Comparison of ENCODE assay signal across 32 cellular contexts in genomic region chr2:62784341-62784740, GRCh38.
DNase-seq lines count a peak whose midpoint lies in the region; ATAC-seq, FAIRE-seq and TF ChIP-seq lines count a peak whose summit lies in the region.
"Had no signal": no experiment of that assay in that cellular context is flagged by ENCODE, and none has a peak within 500 bp of the region (broad histone marks: within the 10 kb centered on the region; RNA-seq: fewer than 3 reads in every experiment).

No MANE protein-coding gene starts in this region.

- H3K36me3 ChIP-seq in HepG2 (replicated peaks in 1 of 2; ENCODE audit: control insufficient read depth in 1 of 2, insufficient read depth in 2 of 2, low read length in 2 of 2) = peaks cover 19 to 58% of the 10 kb centered on the region in 2 experiments
- no peaks in the 10 kb centered on the region for H3K36me3 ChIP-seq in right lobe of liver
- no peaks in the 10 kb centered on the region for H3K36me3 ChIP-seq in subcutaneous abdominal adipose tissue (ENCODE audit: control insufficient read depth in 5 of 5, insufficient read depth in 5 of 5, low read length in 5 of 5)
- H3K36me3 ChIP-seq: BE2C had no signal

- no peak overlapping the region for H3K4me2 ChIP-seq in HepG2 (ENCODE audit: low read depth, low read length)
- H3K4me2 ChIP-seq: BLaER1; BLaER1 treated with 17β-estradiol and CSF1 and Interleukin-3, amounts not matched to agents 10 nM and 100 nM had no signal

- H3K9me3 ChIP-seq in HepG2 (ENCODE audit: low read length) (peaks cover 24% of the 10 kb centered on the region), right lobe of liver (no peaks in the 10 kb centered on the region), subcutaneous abdominal adipose tissue (ENCODE audit: control insufficient read depth in 5 of 5, low read length in 5 of 5) (peaks cover 0 to 3% (median 0%) of the 10 kb centered on the region in 5 donors)
- H3K9me3 ChIP-seq: BE2C had no signal

- no peak overlapping the region for H3K27ac ChIP-seq in HepG2 (ENCODE audit: extremely low read length, insufficient read depth, low read length)
- no peak overlapping the region for H3K27ac ChIP-seq in right lobe of liver
- peak overlapping the region; percentile 78 for H3K27ac ChIP-seq in epithelial cell of prostate
- H3K27ac ChIP-seq in subcutaneous abdominal adipose tissue (ENCODE audit: low read depth, low read length) = peak overlapping the region; percentile 65
- H3K27ac ChIP-seq: 22Rv1; BLaER1; BLaER1 treated with 17β-estradiol and CSF1 and Interleukin-3, amounts not matched to agents 10 nM and 100 nM; C4-2B had no signal

- ATAC-seq in HepG2 (no peak), right lobe of liver (no peak)
- ATAC-seq: A549; CD8-positive, alpha-beta T cell had no signal

- no peak for TF ChIP-seq EP300 in HepG2 (IDR thresholded peaks at IDR 0.05; ENCODE audit: low read depth in 2 of 2, low read length in 2 of 2)
- no peak for TF ChIP-seq EP300 in HepG2 (CRISPR knock-in tag; IDR thresholded peaks at IDR 0.05; ENCODE audit: borderline replicate concordance)

- H3K79me2 ChIP-seq in HepG2 (ENCODE audit: insufficient read depth, low read length) = peaks cover 88% of the 10 kb centered on the region

- H4K20me1 ChIP-seq in HepG2 (ENCODE audit: insufficient read depth, low read length) = peaks cover 42% of the 10 kb centered on the region
- H4K20me1 ChIP-seq: BLaER1 treated with 17β-estradiol and CSF1 and Interleukin-3, amounts not matched to agents 10 nM and 100 nM had no signal

- no peak for DNase-seq in HepG2 (ENCODE audit: low spot score)
- DNase-seq in right lobe of liver = no peak
- DNase-seq in epithelial cell of prostate (ENCODE audit: low read depth, low spot score) = no peak
- no peak for DNase-seq in GM12891 (ENCODE audit: insufficient read length, low spot score)
- no peak for DNase-seq in anterior cingulate cortex (lab: John Stamatoyannopoulos, UW)
- DNase-seq: 8988T; ACHN; AML-193; BE2C; C1 segment of cervical spinal cord; Caco-2; Calu3; CD4-positive, alpha-beta memory T cell; CD4-positive, alpha-beta T cell; CD4-positive, CD25-positive, alpha-beta regulatory T cell; CD8-positive, alpha-beta memory T cell; CD8-positive, alpha-beta T cell; COR-L47; DMS 273 treated with DMSO at 0.1 percent for 48 hours; DMS153; DMS53; DMS79; DMS79 treated with DMSO at 0.1 percent for 48 hours; DND-41; EL had no signal

- no peak for TF ChIP-seq RAD21 in HepG2 (CRISPR knock-in tag; IDR thresholded peaks at IDR 0.05)

- H3K4me1 ChIP-seq in HepG2 (ENCODE audit: insufficient read depth, low read length) (peaks cover 38% of the 10 kb centered on the region), right lobe of liver (peaks cover 0 to 19% (median 5%) of the 10 kb centered on the region in 4 donors), subcutaneous abdominal adipose tissue (ENCODE audit: control insufficient read depth in 5 of 5, insufficient read depth in 5 of 5, low read length in 5 of 5) (peaks cover 0 to 39% (median 24%) of the 10 kb centered on the region in 5 donors)
- H3K4me1 ChIP-seq: BE2C, BLaER1, Caco-2 had no signal

- WGBS in HepG2 (ENCODE audit: low lambda C conversion rate) = 62% methylated on average over 2 of the region's 2 CpGs
- 63% methylated on average over 2 of the region's 2 CpGs for WGBS in right lobe of liver (ENCODE audit: insufficient coverage, low coverage, low lambda C conversion rate, missing lambda C conversion rate)

- no TSS peak for BruUV-seq in HepG2 (replicated peaks; lab: Mats Ljungman, UMichigan)

- intact Hi-C loops in HepG2 (cut with micrococcal nuclease; ENCODE audit: unreplicated experiment) (loop anchor here (10.0 kb wide), 1 partner anchor 520 kb away; no protein-coding TSS in a partner anchor), right lobe of liver (cut with DNase I) (no loop called here)

- H3K27me3 ChIP-seq in HepG2 (ENCODE audit: control insufficient read depth in 1 of 2, insufficient read depth in 2 of 2, low read length in 2 of 2) (no peaks in the 10 kb centered on the region), right lobe of liver (no peaks in the 10 kb centered on the region), subcutaneous abdominal adipose tissue (ENCODE audit: control insufficient read depth in 5 of 5, insufficient read depth in 4 of 5, low read length in 5 of 5) (no peaks in the 10 kb centered on the region)
- H3K27me3 ChIP-seq: BE2C; BLaER1; BLaER1 treated with 17β-estradiol and CSF1 and Interleukin-3, amounts not matched to agents 10 nM and 100 nM had no signal

- FAIRE-seq in HepG2 (lab: Jason Lieb, UNC) = no peak
- no peak for FAIRE-seq in GM12891 (lab: Jason Lieb, UNC)
- FAIRE-seq: A549, D721Med had no signal

- in situ Hi-C loops in HepG2 (cut with HindIII; ENCODE audit: extremely low pct_ligation_motif_present, low pct_unique_long_range_greater_than_20kb) = no loop called here

- TF ChIP-seq CTCF in HepG2 (CRISPR knock-in tag; IDR thresholded peaks at IDR 0.05) (no peak), right lobe of liver (IDR thresholded peaks at IDR 0.05) (no peak)

- H2AFZ ChIP-seq in HepG2 (ENCODE audit: low read length) = no peak overlapping the region

- no peak for TF ChIP-seq POLR2A in HepG2 (IDR thresholded peaks at IDR 0.05; ENCODE audit: insufficient read depth in 1 of 2, low read depth in 2 of 2, low read length in 2 of 2)
- TF ChIP-seq POLR2A in right lobe of liver (IDR thresholded peaks at IDR 0.05) = no peak
- no peak for TF ChIP-seq POLR2A in GM12891 (IDR thresholded peaks at IDR 0.05; ENCODE audit: low read depth, low read length)

- CTCF ChIA-PET in HepG2 (lab: Yijun Ruan, JAX; ENCODE audit: low intra/inter-chr PET ratio, low total read pairs) = no interaction called here

- no peak overlapping the region for H3K4me3 ChIP-seq in HepG2 (replicated peaks in 1 of 3; ENCODE audit: insufficient read depth in 1 of 3, low read depth in 2 of 3, low read length in 3 of 3)
- no peak overlapping the region for H3K4me3 ChIP-seq in right lobe of liver
- H3K4me3 ChIP-seq in subcutaneous abdominal adipose tissue (ENCODE audit: low read depth in 1 of 5, low read length in 5 of 5) = no peak overlapping the region
- H3K4me3 ChIP-seq: A549; BLaER1; BLaER1 treated with 17β-estradiol and CSF1 and Interleukin-3, amounts not matched to agents 10 nM and 100 nM had no signal

- H3K9ac ChIP-seq in HepG2 (ENCODE audit: insufficient read depth, low read depth, low read length) = no peak overlapping the region
- peak overlapping the region in 1 of 5 donors; percentile 19 for H3K9ac ChIP-seq in subcutaneous abdominal adipose tissue (ENCODE audit: low read length in 5 of 5)
- H3K9ac ChIP-seq: BLaER1; BLaER1 treated with 17β-estradiol and CSF1 and Interleukin-3, amounts not matched to agents 10 nM and 100 nM had no signal

- POLR2A ChIA-PET in HepG2 (lab: Yijun Ruan, JAX) = no interaction called here

TF ChIP-seq in HepG2, 621 proteins besides CTCF, POLR2A, EP300 and RAD21:
- no peak for TF ChIP-seq MAFF (IDR thresholded peaks at IDR 0.05; ENCODE audit: low read depth, low read length)
- TF ChIP-seq RBM22 (optimal IDR thresholded peaks at IDR 0.05; ENCODE audit: low read length) = peak; percentile 97

TF ChIP-seq in GM12891, 5 proteins besides CTCF, POLR2A, EP300 and RAD21:
- TF ChIP-seq TAF1 (IDR thresholded peaks at IDR 0.05; ENCODE audit: low read depth, low read length) (no peak), PAX5 (IDR thresholded peaks at IDR 0.05; ENCODE audit: insufficient read depth, low read length, severe bottlenecking) (no peak), POU2F2 (IDR thresholded peaks at IDR 0.05; ENCODE audit: low read depth, low read length) (no peak), SPI1 (IDR thresholded peaks at IDR 0.05; ENCODE audit: low read depth, low read length) (no peak), POLR2AphosphoS5 (IDR thresholded peaks at IDR 0.05; ENCODE audit: low read depth, low read length) (no peak)

Comparison
In these comparisons a context has a peak if more than half of its experiments do, and no peak if none do; other contexts are left out.
1. H3K27ac ChIP-seq: peak in epithelial cell of prostate (single experiment) and subcutaneous abdominal adipose tissue (single experiment); none in HepG2 (single experiment) and right lobe of liver (0 of 3).